14 cellular contexts compared by ENCODE assay signal in genomic region chr16:78684655-78685400, GRCh38.
A peak's percentile ranks its signal among the peaks of the same experiment; 100 is the strongest.
DNase-seq lines count a peak whose midpoint lies in the region; ATAC-seq, FAIRE-seq and TF ChIP-seq lines count a peak whose summit lies in the region.
"Had no signal": no experiment of that assay in that cellular context is flagged by ENCODE, and none has a peak within 500 bp of the region (broad histone marks: within the 10 kb centered on the region; RNA-seq: fewer than 3 reads in every experiment).

No MANE protein-coding gene starts in this region.

- peaks cover 0 to 14% of the 10 kb centered on the region in 2 donors for H3K4me1 ChIP-seq in right atrium auricular region
- H3K4me1 ChIP-seq in stomach: no peaks in the 10 kb centered on the region

- no peaks in the 10 kb centered on the region for H3K9me3 ChIP-seq in right atrium auricular region
- no peaks in the 10 kb centered on the region for H3K9me3 ChIP-seq in stomach

- no peaks in the 10 kb centered on the region for H3K27me3 Mint-ChIP-seq in stimulated activated memory B cell treated with anti-CD40 and anti-IgM and Interleukin-4, amounts not matched to agents 10 μg/mL and 1 μg/mL and 100 μg/mL, for 72 hours
- H3K27me3 Mint-ChIP-seq: CD4-positive, CD25-positive, alpha-beta regulatory T cell; central memory CD8-positive, alpha-beta T cell had no signal

- H3K4me3 ChIP-seq in bronchial epithelial cell (ENCODE audit: low read depth, low read length): no peak overlapping the region
- no peak overlapping the region for H3K4me3 ChIP-seq in right atrium auricular region
- no peak overlapping the region for H3K4me3 ChIP-seq in stomach

- TF ChIP-seq POLR2A in stomach (IDR thresholded peaks at IDR 0.05): no peak

- 77 to 86% (median 81%) methylated on average over 5 of the region's 5 CpGs for WGBS in stomach, 5 donors

- H3K27me3 ChIP-seq in bronchial epithelial cell (ENCODE audit: control insufficient read depth, insufficient read depth, low read length) (no peaks in the 10 kb centered on the region), right atrium auricular region (no peaks in the 10 kb centered on the region), stomach (no peaks in the 10 kb centered on the region)

- DNase-seq in LHCN-M2 (ENCODE audit: low read depth): peak; percentile 83
- peak; percentile 55 for DNase-seq in bronchial epithelial cell (ENCODE audit: low read depth)
- DNase-seq in right atrium auricular region (ENCODE audit: low spot score): peak; percentile 79
- DNase-seq in stomach: no peak
- no peak for DNase-seq in inferior parietal cortex (ENCODE audit: extremely low spot score)
- no peak for DNase-seq in hippocampal formation (lab: John Stamatoyannopoulos, UW)
- DNase-seq: activated CD4-positive, alpha-beta T cell treated with anti-CD3 and anti-CD28 coated beads for 48 hours; CD4-positive, CD25-positive, alpha-beta regulatory T cell; GF-D8; NCI-H2107 had no signal

- no peaks in the 10 kb centered on the region for H3K36me3 Mint-ChIP-seq in stimulated activated memory B cell treated with anti-CD40 and anti-IgM and Interleukin-4, amounts not matched to agents 10 μg/mL and 1 μg/mL and 100 μg/mL, for 72 hours
- H3K36me3 Mint-ChIP-seq: CD4-positive, CD25-positive, alpha-beta regulatory T cell had no signal

- TF ChIP-seq CTCF in bronchial epithelial cell (IDR thresholded peaks at IDR 0.05; ENCODE audit: insufficient read depth, low read length, severe bottlenecking) (no peak), right atrium auricular region (IDR thresholded peaks at IDR 0.05) (no peak), stomach (IDR thresholded peaks at IDR 0.05) (no peak)

- no peak for FAIRE-seq in bronchial epithelial cell (lab: Jason Lieb, UNC)

- H3K4me3 Mint-ChIP-seq in stimulated activated memory B cell treated with anti-CD40 and anti-IgM and Interleukin-4, amounts not matched to agents 10 μg/mL and 1 μg/mL and 100 μg/mL, for 72 hours: no peak overlapping the region
- H3K4me3 Mint-ChIP-seq: CD4-positive, CD25-positive, alpha-beta regulatory T cell; central memory CD8-positive, alpha-beta T cell; neural crest cell had no signal

- no peak overlapping the region for H3K27ac Mint-ChIP-seq in stimulated activated memory B cell treated with anti-CD40 and anti-IgM and Interleukin-4, amounts not matched to agents 10 μg/mL and 1 μg/mL and 100 μg/mL, for 72 hours

- TF ChIP-seq EP300 in stomach (IDR thresholded peaks at IDR 0.05): no peak

- H3K27ac ChIP-seq in right atrium auricular region: peak overlapping the region; percentile 53 to 78
- peak overlapping the region in 4 of 5 donors; percentile 35 to 73 (median 52) for H3K27ac ChIP-seq in stomach

- H3K4me1 Mint-ChIP-seq in stimulated activated memory B cell treated with anti-CD40 and anti-IgM and Interleukin-4, amounts not matched to agents 10 μg/mL and 1 μg/mL and 100 μg/mL, for 72 hours: no peaks in the 10 kb centered on the region
- H3K4me1 Mint-ChIP-seq: CD4-positive, CD25-positive, alpha-beta regulatory T cell; central memory CD8-positive, alpha-beta T cell; neural crest cell had no signal

- intact Hi-C loops in stomach (cut with DNase I; ENCODE audit: low total_unique reads): no loop called here

- H3K36me3 ChIP-seq in bronchial epithelial cell (ENCODE audit: control insufficient read depth, insufficient read depth, low read length): no peaks in the 10 kb centered on the region
- H3K36me3 ChIP-seq in right atrium auricular region: no peaks in the 10 kb centered on the region
- no peaks in the 10 kb centered on the region for H3K36me3 ChIP-seq in stomach

- ATAC-seq in GM18520 (IDR thresholded peaks at IDR 0.05; ENCODE audit: unreplicated experiment): no peak
- ATAC-seq in stimulated activated memory B cell treated with anti-CD40 and anti-IgM and Interleukin-4, amounts not matched to agents 10 μg/mL and 1 μg/mL and 100 μg/mL, for 72 hours: no peak

- H3K9me3 Mint-ChIP-seq in stimulated activated memory B cell treated with anti-CD40 and anti-IgM and Interleukin-4, amounts not matched to agents 10 μg/mL and 1 μg/mL and 100 μg/mL, for 72 hours: no peaks in the 10 kb centered on the region
- H3K9me3 Mint-ChIP-seq: central memory CD8-positive, alpha-beta T cell; neural crest cell had no signal

Comparison
In these comparisons a context has a peak if more than half of its experiments do, and no peak if none do; other contexts are left out.
1. DNase-seq: peak in LHCN-M2 (single experiment), bronchial epithelial cell (single experiment) and right atrium auricular region (single experiment); none in stomach (single experiment), inferior parietal cortex (single experiment) and hippocampal formation (0 of 2).